20 cellular contexts compared by ENCODE assay signal in genomic region chr1:165661691-165662090, GRCh38. TPM values are rescaled to one million over a fixed set of nuclear protein-coding genes. Genes with fewer than 3 reads are reported as not detected.
DNase-seq lines count a peak whose midpoint lies in the region; ATAC-seq and TF ChIP-seq lines count a peak whose summit lies in the region.
"Had no signal": no experiment of that assay in that cellular context is flagged by ENCODE, and none has a peak within 500 bp of the region (broad histone marks: within the 10 kb centered on the region; RNA-seq: fewer than 3 reads in every experiment).

No MANE protein-coding gene starts in this region.

- H3K27ac Mint-ChIP-seq in activated T-cell treated with anti-CD3 and anti-CD28 coated beads, Interleukin-2, amount 50 U/mL, for 72 hours = peak overlapping the region; percentile 22
- no peak overlapping the region for H3K27ac Mint-ChIP-seq in activated T-cell treated with anti-CD3 and anti-CD28 coated beads, Interleukin-2, amount 50 U/mL, for 24 hours
- H3K27ac Mint-ChIP-seq in HFFc6 = peak overlapping the region; percentile 9; the same call in 1 of the 2 replicates
- H3K27ac Mint-ChIP-seq in stimulated activated effector memory CD8-positive, alpha-beta T cell treated with anti-CD3 and anti-CD28 coated beads, Interleukin-12 subunit alpha, Interleukin-12 subunit beta, amount 100 ng/mL, for 72 hours = peak overlapping the region; percentile 71

- no peaks in the 10 kb centered on the region for H3K27me3 Mint-ChIP-seq in activated T-cell treated with anti-CD3 and anti-CD28 coated beads, Interleukin-2, amount 50 U/mL, for 72 hours (ENCODE audit: low read depth)
- H3K27me3 Mint-ChIP-seq in activated T-cell treated with anti-CD3 and anti-CD28 coated beads, Interleukin-2, amount 50 U/mL, for 24 hours = no peaks in the 10 kb centered on the region
- peaks cover 3% of the 10 kb centered on the region; the same call in 1 of the 2 replicates for H3K27me3 Mint-ChIP-seq in HFFc6 (ENCODE audit: insufficient read depth)

- TF ChIP-seq CTCF in HFFc6 (IDR thresholded peaks at IDR 0.05) (no peak), fibroblast of mammary gland (conservative IDR thresholded peaks at IDR 0.05; ENCODE audit: control insufficient read depth, insufficient read depth, low read depth, low read length) (no peak), coronary artery (IDR thresholded peaks at IDR 0.05) (no peak)

- H3K4me3 Mint-ChIP-seq in activated T-cell treated with anti-CD3 and anti-CD28 coated beads, Interleukin-2, amount 50 U/mL, for 72 hours = no peak overlapping the region
- H3K4me3 Mint-ChIP-seq in activated T-cell treated with anti-CD3 and anti-CD28 coated beads, Interleukin-2, amount 50 U/mL, for 24 hours = no peak overlapping the region
- H3K4me3 Mint-ChIP-seq in HFFc6 = no peak overlapping the region
- no peak overlapping the region for H3K4me3 Mint-ChIP-seq in stimulated activated effector memory CD8-positive, alpha-beta T cell treated with anti-CD3 and anti-CD28 coated beads, Interleukin-12 subunit alpha, Interleukin-12 subunit beta, amount 100 ng/mL, for 72 hours
- H3K4me3 Mint-ChIP-seq: CD8-positive, alpha-beta T cell had no signal

- no peak for ATAC-seq in activated T-cell treated with anti-CD3 and anti-CD28 coated beads, Interleukin-2, amount 50 U/mL, for 72 hours (replicated peaks in 1 of 2)
- ATAC-seq in stimulated activated effector memory CD8-positive, alpha-beta T cell treated with anti-CD3 and anti-CD28 coated beads, Interleukin-12 subunit alpha, Interleukin-12 subunit beta, amount 100 ng/mL, for 72 hours = no peak
- ATAC-seq: CD8-positive, alpha-beta T cell had no signal

- peaks cover 11 to 25% of the 10 kb centered on the region in 2 donors for H3K36me3 Mint-ChIP-seq in activated T-cell treated with anti-CD3 and anti-CD28 coated beads, Interleukin-2, amount 50 U/mL, for 72 hours (ENCODE audit: insufficient read depth in 2 of 2)
- H3K36me3 Mint-ChIP-seq in activated T-cell treated with anti-CD3 and anti-CD28 coated beads, Interleukin-2, amount 50 U/mL, for 24 hours (ENCODE audit: low read depth) = peaks cover 77% of the 10 kb centered on the region
- peaks cover 16% of the 10 kb centered on the region for H3K36me3 Mint-ChIP-seq in HFFc6 (ENCODE audit: low read depth)
- H3K36me3 Mint-ChIP-seq in stimulated activated effector memory CD8-positive, alpha-beta T cell treated with anti-CD3 and anti-CD28 coated beads, Interleukin-12 subunit alpha, Interleukin-12 subunit beta, amount 100 ng/mL, for 72 hours = peaks cover 72% of the 10 kb centered on the region

- no peak overlapping the region for H3K4me3 ChIP-seq in fibroblast of mammary gland (ENCODE audit: control insufficient read depth, low read depth, low read length)
- H3K4me3 ChIP-seq in coronary artery = no peak overlapping the region

- DNase-seq in activated T-cell treated with anti-CD3 and anti-CD28 coated beads, Interleukin-2, amount 50 U/mL, for 72 hours = no peak
- no peak for DNase-seq in activated T-cell treated with anti-CD3 and anti-CD28 coated beads, Interleukin-2, amount 50 U/mL, for 24 hours
- DNase-seq in HFFc6 (no peak), fibroblast of mammary gland (ENCODE audit: low read depth) (peak; percentile 43), DMS53 (lab: John Stamatoyannopoulos, UW) (no peak), cerebellum (ENCODE audit: low spot score) (no peak), coronary artery (ENCODE audit: low spot score) (no peak)
- no peak for DNase-seq in stimulated activated effector memory CD8-positive, alpha-beta T cell treated with anti-CD3 and anti-CD28 coated beads, Interleukin-12 subunit alpha, Interleukin-12 subunit beta, amount 100 ng/mL, for 72 hours (ENCODE audit: low spot score in 2 of 2)
- DNase-seq: 8988T; BE2C; CD8-positive, alpha-beta T cell; GOT3; Kasumi-1; MM.1S; NCI-H1092; NCI-H146; NCI-H2029 treated with DMSO at 0.1 percent for 48 hours; NCI-H2171 treated with DMSO at 0.1 percent for 48 hours; NCI-H446; SHP77 had no signal

- H3K9me3 Mint-ChIP-seq in activated T-cell treated with anti-CD3 and anti-CD28 coated beads, Interleukin-2, amount 50 U/mL, for 72 hours = no peaks in the 10 kb centered on the region
- H3K9me3 Mint-ChIP-seq in activated T-cell treated with anti-CD3 and anti-CD28 coated beads, Interleukin-2, amount 50 U/mL, for 24 hours = no peaks in the 10 kb centered on the region
- H3K9me3 Mint-ChIP-seq in HFFc6 = no peaks in the 10 kb centered on the region
- H3K9me3 Mint-ChIP-seq in stimulated activated effector memory CD8-positive, alpha-beta T cell treated with anti-CD3 and anti-CD28 coated beads, Interleukin-12 subunit alpha, Interleukin-12 subunit beta, amount 100 ng/mL, for 72 hours = no peaks in the 10 kb centered on the region
- H3K9me3 Mint-ChIP-seq: CD8-positive, alpha-beta T cell had no signal

- no peak overlapping the region for H3K27ac ChIP-seq in coronary artery

- H3K4me1 Mint-ChIP-seq in activated T-cell treated with anti-CD3 and anti-CD28 coated beads, Interleukin-2, amount 50 U/mL, for 72 hours (ENCODE audit: low read depth) = no peaks in the 10 kb centered on the region
- H3K4me1 Mint-ChIP-seq in activated T-cell treated with anti-CD3 and anti-CD28 coated beads, Interleukin-2, amount 50 U/mL, for 24 hours (ENCODE audit: low read depth) = peaks cover 7% of the 10 kb centered on the region
- peaks cover 20% of the 10 kb centered on the region for H3K4me1 Mint-ChIP-seq in HFFc6 (ENCODE audit: low read depth)
- peaks cover 9% of the 10 kb centered on the region for H3K4me1 Mint-ChIP-seq in stimulated activated effector memory CD8-positive, alpha-beta T cell treated with anti-CD3 and anti-CD28 coated beads, Interleukin-12 subunit alpha, Interleukin-12 subunit beta, amount 100 ng/mL, for 72 hours

RNA-seq across cellular contexts. Expression of gene MGST3, which starts 30.7 kb away (rescaled TPM):
- 10 to 100 TPM; 32.9 to 48.5 TPM for total RNA-seq in activated T-cell treated with anti-CD3 and anti-CD28 coated beads, Interleukin-2, amount 50 U/mL, for 72 hours
- 100 to 1,000 TPM; 183 to 203 (median 196) TPM for total RNA-seq in HFFc6 (2021; fragmentation: NEBNext Ultra II Directional; extraction: Animal tissue kit (Norgen Biotek cat#: 25700))
- total RNA-seq in cerebellum = 112 TPM

RNA-seq across cellular contexts. Expression of gene ALDH9A1, which starts 36.7 kb away (rescaled TPM):
- total RNA-seq in activated T-cell treated with anti-CD3 and anti-CD28 coated beads, Interleukin-2, amount 50 U/mL, for 72 hours = 10 to 100 TPM; 28.0 to 38.8 TPM
- 10 to 100 TPM; 63.2 to 69.9 (median 66.6) TPM for total RNA-seq in HFFc6 (2021; fragmentation: NEBNext Ultra II Directional; extraction: Animal tissue kit (Norgen Biotek cat#: 25700))
- 37.5 TPM for total RNA-seq in cerebellum
